In genomic region chr5:96934695-96935555, GRCh38 we compare ENCODE assay signal across 1 cellular context.
TF ChIP-seq lines count a peak whose summit lies in the region.

No MANE protein-coding gene starts in this region.

TF ChIP-seq in K562, 482 proteins besides CTCF, POLR2A, EP300 and RAD21 (continued from another document and continues in another):
- TF ChIP-seq ZBTB40 (IDR thresholded peaks at IDR 0.05) (0 out of 2 replicates have a peak, but pooled peaks have one; percentile 51), ZBTB40 (CRISPR knock-in tag; IDR thresholded peaks at IDR 0.05) (no peak), GABPA (tag; conservative IDR thresholded peaks at IDR 0.05; ENCODE audit: low read depth) (peak; percentile 88), ZNF174 (CRISPR knock-in tag; IDR thresholded peaks at IDR 0.05) (no peak), ZNF121 (CRISPR knock-in tag; conservative IDR thresholded peaks at IDR 0.05) (no peak), ELF1 (tag; IDR thresholded peaks at IDR 0.05) (peak; percentile 31), CBX3 (IDR thresholded peaks at IDR 0.05; ENCODE audit: borderline replicate concordance in 1 of 2, low read length in 2 of 2) (no peak), IRF9 (tag; IDR thresholded peaks at IDR 0.05) (no peak), SNRNP70 (optimal IDR thresholded peaks at IDR 0.05; ENCODE audit: low read depth, low read length) (no peak), TCF15 (CRISPR knock-in tag; IDR thresholded peaks at IDR 0.05) (no peak), PRPF4 (IDR thresholded peaks at IDR 0.05; ENCODE audit: insufficient read depth, low read depth, low read length, poor library complexity, severe bottlenecking) (no peak), RBFOX2 (IDR thresholded peaks at IDR 0.05; ENCODE audit: low read depth, low read length) (peak; percentile 90), POLR2B (IDR thresholded peaks at IDR 0.05; ENCODE audit: low read depth, partially characterized antibody) (peak; percentile 56), MED1 (CRISPR knock-in tag; IDR thresholded peaks at IDR 0.05; ENCODE audit: borderline replicate concordance) (no peak), ETV1 (tag; conservative IDR thresholded peaks at IDR 0.05; ENCODE audit: low read depth) (peak; percentile 87), BRCA1 (IDR thresholded peaks at IDR 0.05) (no peak), BRCA1 (CRISPR knock-in tag; IDR thresholded peaks at IDR 0.05) (no peak), ELF4 (CRISPR knock-in tag; IDR thresholded peaks at IDR 0.05) (no peak), MTA1 (IDR thresholded peaks at IDR 0.05; ENCODE audit: borderline replicate concordance) (peak; percentile 31; the same call in 1 of the 2 replicates), FUS (optimal IDR thresholded peaks at IDR 0.05; ENCODE audit: low read depth, low read length) (peak; percentile 49), USF2 (CRISPR knock-in tag; IDR thresholded peaks at IDR 0.05) (no peak), POLR2G (IDR thresholded peaks at IDR 0.05; ENCODE audit: low read depth, low read length) (peak; percentile 93), SIN3B (IDR thresholded peaks at IDR 0.05; ENCODE audit: low read depth) (0 out of 2 replicates have a peak, but pooled peaks have one; percentile 32), HDAC2 (IDR thresholded peaks at IDR 0.05) (peak; percentile 46; the same call in 1 of the 2 replicates), MBD1 (CRISPR knock-in tag; IDR thresholded peaks at IDR 0.05) (no peak), GTF2F1 (IDR thresholded peaks at IDR 0.05; ENCODE audit: low read depth, low read length) (no peak; the same call in 1 of the 2 replicates), KLF16 (IDR thresholded peaks at IDR 0.05) (no peak), MNT (conservative IDR thresholded peaks at IDR 0.05) (peak; percentile 51 to 68), ZNF311 (CRISPR knock-in tag; IDR thresholded peaks at IDR 0.05) (no peak), MBD2 (IDR thresholded peaks at IDR 0.05; ENCODE audit: borderline replicate concordance, low read depth) (peak; percentile 53; the same call in 1 of the 2 replicates), IFI16 (CRISPR knock-in tag; IDR thresholded peaks at IDR 0.05) (no peak), SMARCA4 (IDR thresholded peaks at IDR 0.05) (peak; percentile 51), PTRF (tag; IDR thresholded peaks at IDR 0.05) (no peak), KLF1 (tag; IDR thresholded peaks at IDR 0.05) (peak; percentile 26; the same call in 1 of the 2 replicates), E2F1 (CRISPR knock-in tag; IDR thresholded peaks at IDR 0.05) (no peak), ARHGAP35 (IDR thresholded peaks at IDR 0.05; ENCODE audit: partially characterized antibody) (no peak), TCFL5 (CRISPR knock-in tag; conservative IDR thresholded peaks at IDR 0.05) (no peak), CREB3L1 (IDR thresholded peaks at IDR 0.05; ENCODE audit: borderline replicate concordance, low read depth) (no peak; the same call in 1 of the 2 replicates), RNF2 (IDR thresholded peaks at IDR 0.05) (peak; percentile 71), ZNF584 (CRISPR knock-in tag; IDR thresholded peaks at IDR 0.05; ENCODE audit: low read depth) (no peak), MIER1 (IDR thresholded peaks at IDR 0.05; ENCODE audit: low read depth) (no peak), POLR3A (IDR thresholded peaks at IDR 0.05; ENCODE audit: borderline replicate concordance, extremely low read depth, insufficient read depth, insufficient read length) (no peak), KAT7 (CRISPR knock-in tag; IDR thresholded peaks at IDR 0.05; ENCODE audit: borderline replicate concordance) (peak; percentile 97), ZFP36 (IDR thresholded peaks at IDR 0.05; ENCODE audit: low read depth, low read length, partially characterized antibody) (peak; percentile 26), CREM (IDR thresholded peaks at IDR 0.05; ENCODE audit: low read depth) (peak; percentile 27), RBM34 (IDR thresholded peaks at IDR 0.05; ENCODE audit: borderline replicate concordance, insufficient read depth, low read length) (0 out of 2 replicates have a peak, but pooled peaks have one; percentile 34), ZNF282 (CRISPR knock-in tag; IDR thresholded peaks at IDR 0.05) (no peak), ARNT (IDR thresholded peaks at IDR 0.05) (no peak), ZNF280B (CRISPR knock-in tag; IDR thresholded peaks at IDR 0.05) (no peak), ZNF354B (CRISPR knock-in tag; IDR thresholded peaks at IDR 0.05) (no peak), DNMT1 (IDR thresholded peaks at IDR 0.05) (no peak), TEAD1 (CRISPR knock-in tag; IDR thresholded peaks at IDR 0.05) (peak in 1 of 2 experiments; percentile 87; a peak in 3 of 4 replicates)
